In the genomic region with DNA sequence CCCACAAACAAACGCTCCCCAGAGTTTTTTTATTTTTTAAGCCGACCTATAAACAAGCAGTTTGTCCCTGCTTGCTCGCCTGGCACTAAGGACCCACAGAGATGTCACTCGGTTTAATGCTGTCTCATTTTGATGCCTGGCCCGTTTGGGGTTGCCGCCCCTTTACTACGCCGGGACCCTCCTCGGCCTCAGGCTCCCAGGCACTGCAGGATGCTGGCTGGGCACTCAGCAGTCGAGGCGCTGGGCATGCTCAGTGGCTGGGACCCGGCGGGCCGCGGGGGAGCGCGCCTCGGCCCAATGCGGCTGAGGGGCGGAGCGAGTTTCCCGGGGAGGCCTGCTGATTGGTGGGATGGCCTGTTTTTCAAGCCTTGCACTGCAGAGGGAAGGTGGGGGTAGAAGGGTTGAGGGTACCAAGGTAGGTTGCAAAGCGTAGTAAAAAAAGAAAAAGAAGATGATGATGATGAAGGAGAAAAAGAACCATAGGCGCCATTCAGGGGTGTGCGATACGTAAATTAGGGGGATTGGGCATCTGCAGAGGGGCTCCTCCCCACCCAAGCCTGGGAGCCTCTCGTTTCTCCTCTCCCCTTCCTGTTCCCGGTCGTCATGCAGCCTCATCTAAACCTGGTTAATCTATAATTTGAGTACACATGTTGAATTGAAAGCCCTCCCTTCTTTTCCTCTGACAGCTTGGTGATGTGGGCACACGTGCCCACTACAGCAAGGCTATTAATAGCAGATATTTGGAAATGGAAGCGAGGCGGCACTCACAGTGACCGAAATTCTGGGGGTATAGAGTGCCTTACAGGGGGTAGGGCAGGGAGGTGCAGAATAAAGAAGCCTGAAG, we compare ENCODE assay signal across 1 cellular context.
TF ChIP-seq lines count a peak whose summit lies in the region.

No MANE protein-coding gene starts in this region.

TF ChIP-seq in HepG2, 621 proteins besides CTCF, POLR2A, EP300 and RAD21 (continued from another document and continues in another):
- TF ChIP-seq, protein P1, sequence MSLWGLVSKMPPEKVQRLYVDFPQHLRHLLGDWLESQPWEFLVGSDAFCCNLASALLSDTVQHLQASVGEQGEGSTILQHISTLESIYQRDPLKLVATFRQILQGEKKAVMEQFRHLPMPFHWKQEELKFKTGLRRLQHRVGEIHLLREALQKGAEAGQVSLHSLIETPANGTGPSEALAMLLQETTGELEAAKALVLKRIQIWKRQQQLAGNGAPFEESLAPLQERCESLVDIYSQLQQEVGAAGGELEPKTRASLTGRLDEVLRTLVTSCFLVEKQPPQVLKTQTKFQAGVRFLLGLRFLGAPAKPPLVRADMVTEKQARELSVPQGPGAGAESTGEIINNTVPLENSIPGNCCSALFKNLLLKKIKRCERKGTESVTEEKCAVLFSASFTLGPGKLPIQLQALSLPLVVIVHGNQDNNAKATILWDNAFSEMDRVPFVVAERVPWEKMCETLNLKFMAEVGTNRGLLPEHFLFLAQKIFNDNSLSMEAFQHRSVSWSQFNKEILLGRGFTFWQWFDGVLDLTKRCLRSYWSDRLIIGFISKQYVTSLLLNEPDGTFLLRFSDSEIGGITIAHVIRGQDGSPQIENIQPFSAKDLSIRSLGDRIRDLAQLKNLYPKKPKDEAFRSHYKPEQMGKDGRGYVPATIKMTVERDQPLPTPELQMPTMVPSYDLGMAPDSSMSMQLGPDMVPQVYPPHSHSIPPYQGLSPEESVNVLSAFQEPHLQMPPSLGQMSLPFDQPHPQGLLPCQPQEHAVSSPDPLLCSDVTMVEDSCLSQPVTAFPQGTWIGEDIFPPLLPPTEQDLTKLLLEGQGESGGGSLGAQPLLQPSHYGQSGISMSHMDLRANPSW (CRISPR knock-in tag; IDR thresholded peaks at IDR 0.05; ENCODE audit: borderline replicate concordance), result no peak
- TF ChIP-seq ZNF883 (CRISPR knock-in tag; IDR thresholded peaks at IDR 0.05; ENCODE audit: not compliant biosample characterization) (peak; percentile 20), ZNF564 (CRISPR knock-in tag; IDR thresholded peaks at IDR 0.05) (no peak), ZNF543 (CRISPR knock-in tag; IDR thresholded peaks at IDR 0.05) (0 out of 2 replicates have a peak, but pooled peaks have one; percentile 12), HOXA9 (CRISPR knock-in tag; IDR thresholded peaks at IDR 0.05; ENCODE audit: borderline replicate concordance) (no peak), LCORL (IDR thresholded peaks at IDR 0.05) (no peak), LCORL (CRISPR knock-in tag; IDR thresholded peaks at IDR 0.05) (peak; percentile 15; the same call in 1 of the 2 replicates), PITX1 (CRISPR knock-in tag; IDR thresholded peaks at IDR 0.05) (0 out of 2 replicates have a peak, but pooled peaks have one; percentile 14), TOE1 (CRISPR knock-in tag; IDR thresholded peaks at IDR 0.05) (no peak; the same call in 1 of the 2 replicates), ZFP41 (CRISPR knock-in tag; IDR thresholded peaks at IDR 0.05; ENCODE audit: borderline replicate concordance) (no peak), GFI1 (CRISPR knock-in tag; IDR thresholded peaks at IDR 0.05; ENCODE audit: borderline replicate concordance) (no peak; the same call in 1 of the 2 replicates), SKI (IDR thresholded peaks at IDR 0.05; ENCODE audit: partially characterized antibody) (no peak), RBAK (CRISPR knock-in tag; IDR thresholded peaks at IDR 0.05) (no peak), MTF1 (CRISPR knock-in tag; IDR thresholded peaks at IDR 0.05) (no peak), FOSL1 (CRISPR knock-in tag; IDR thresholded peaks at IDR 0.05; ENCODE audit: borderline replicate concordance) (no peak), ZSCAN22 (CRISPR knock-in tag; IDR thresholded peaks at IDR 0.05) (no peak), ZNF33B (CRISPR knock-in tag; IDR thresholded peaks at IDR 0.05) (no peak), KMT2A (CRISPR knock-in tag; IDR thresholded peaks at IDR 0.05) (peak; percentile 1; the same call in 1 of the 2 replicates), MED1 (CRISPR knock-in tag; IDR thresholded peaks at IDR 0.05) (no peak), SIN3B (IDR thresholded peaks at IDR 0.05; ENCODE audit: low read length) (no peak), RARA (CRISPR knock-in tag; IDR thresholded peaks at IDR 0.05) (peak; percentile 39), CENPX (CRISPR knock-in tag; IDR thresholded peaks at IDR 0.05) (no peak), NFIC (IDR thresholded peaks at IDR 0.05; ENCODE audit: low read length) (no peak; the same call in 1 of the 2 replicates), ZNF746 (CRISPR knock-in tag; IDR thresholded peaks at IDR 0.05) (peak; percentile 46; the same call in 1 of the 2 replicates), ZNF225 (CRISPR knock-in tag; IDR thresholded peaks at IDR 0.05) (0 out of 2 replicates have a peak, but pooled peaks have one; percentile 42), RXRB (CRISPR knock-in tag; IDR thresholded peaks at IDR 0.05; ENCODE audit: borderline replicate concordance) (no peak), SALL2 (CRISPR knock-in tag; IDR thresholded peaks at IDR 0.05) (no peak), YY1 (IDR thresholded peaks at IDR 0.05; ENCODE audit: insufficient read depth, insufficient replicate concordance, low read depth, low read length) (peak; percentile 42)
- TF ChIP-seq, protein P2, sequence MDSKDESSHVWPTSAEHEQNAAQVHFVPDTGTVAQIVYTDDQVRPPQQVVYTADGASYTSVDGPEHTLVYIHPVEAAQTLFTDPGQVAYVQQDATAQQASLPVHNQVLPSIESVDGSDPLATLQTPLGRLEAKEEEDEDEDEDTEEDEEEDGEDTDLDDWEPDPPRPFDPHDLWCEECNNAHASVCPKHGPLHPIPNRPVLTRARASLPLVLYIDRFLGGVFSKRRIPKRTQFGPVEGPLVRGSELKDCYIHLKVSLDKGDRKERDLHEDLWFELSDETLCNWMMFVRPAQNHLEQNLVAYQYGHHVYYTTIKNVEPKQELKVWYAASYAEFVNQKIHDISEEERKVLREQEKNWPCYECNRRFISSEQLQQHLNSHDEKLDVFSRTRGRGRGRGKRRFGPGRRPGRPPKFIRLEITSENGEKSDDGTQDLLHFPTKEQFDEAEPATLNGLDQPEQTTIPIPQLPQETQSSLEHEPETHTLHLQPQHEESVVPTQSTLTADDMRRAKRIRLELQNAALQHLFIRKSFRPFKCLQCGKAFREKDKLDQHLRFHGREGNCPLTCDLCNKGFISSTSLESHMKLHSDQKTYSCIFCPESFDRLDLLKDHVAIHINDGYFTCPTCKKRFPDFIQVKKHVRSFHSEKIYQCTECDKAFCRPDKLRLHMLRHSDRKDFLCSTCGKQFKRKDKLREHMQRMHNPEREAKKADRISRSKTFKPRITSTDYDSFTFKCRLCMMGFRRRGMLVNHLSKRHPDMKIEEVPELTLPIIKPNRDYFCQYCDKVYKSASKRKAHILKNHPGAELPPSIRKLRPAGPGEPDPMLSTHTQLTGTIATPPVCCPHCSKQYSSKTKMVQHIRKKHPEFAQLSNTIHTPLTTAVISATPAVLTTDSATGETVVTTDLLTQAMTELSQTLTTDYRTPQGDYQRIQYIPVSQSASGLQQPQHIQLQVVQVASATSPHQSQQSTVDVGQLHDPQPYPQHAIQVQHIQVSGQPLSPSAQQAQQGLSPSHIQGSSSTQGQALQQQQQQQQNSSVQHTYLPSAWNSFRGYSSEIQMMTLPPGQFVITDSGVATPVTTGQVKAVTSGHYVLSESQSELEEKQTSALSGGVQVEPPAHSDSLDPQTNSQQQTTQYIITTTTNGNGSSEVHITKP (CRISPR knock-in tag; IDR thresholded peaks at IDR 0.05; ENCODE audit: low read depth), result peak; percentile 88
- TF ChIP-seq, protein P3, sequence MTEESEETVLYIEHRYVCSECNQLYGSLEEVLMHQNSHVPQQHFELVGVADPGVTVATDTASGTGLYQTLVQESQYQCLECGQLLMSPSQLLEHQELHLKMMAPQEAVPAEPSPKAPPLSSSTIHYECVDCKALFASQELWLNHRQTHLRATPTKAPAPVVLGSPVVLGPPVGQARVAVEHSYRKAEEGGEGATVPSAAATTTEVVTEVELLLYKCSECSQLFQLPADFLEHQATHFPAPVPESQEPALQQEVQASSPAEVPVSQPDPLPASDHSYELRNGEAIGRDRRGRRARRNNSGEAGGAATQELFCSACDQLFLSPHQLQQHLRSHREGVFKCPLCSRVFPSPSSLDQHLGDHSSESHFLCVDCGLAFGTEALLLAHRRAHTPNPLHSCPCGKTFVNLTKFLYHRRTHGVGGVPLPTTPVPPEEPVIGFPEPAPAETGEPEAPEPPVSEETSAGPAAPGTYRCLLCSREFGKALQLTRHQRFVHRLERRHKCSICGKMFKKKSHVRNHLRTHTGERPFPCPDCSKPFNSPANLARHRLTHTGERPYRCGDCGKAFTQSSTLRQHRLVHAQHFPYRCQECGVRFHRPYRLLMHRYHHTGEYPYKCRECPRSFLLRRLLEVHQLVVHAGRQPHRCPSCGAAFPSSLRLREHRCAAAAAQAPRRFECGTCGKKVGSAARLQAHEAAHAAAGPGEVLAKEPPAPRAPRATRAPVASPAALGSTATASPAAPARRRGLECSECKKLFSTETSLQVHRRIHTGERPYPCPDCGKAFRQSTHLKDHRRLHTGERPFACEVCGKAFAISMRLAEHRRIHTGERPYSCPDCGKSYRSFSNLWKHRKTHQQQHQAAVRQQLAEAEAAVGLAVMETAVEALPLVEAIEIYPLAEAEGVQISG (CRISPR knock-in tag; IDR thresholded peaks at IDR 0.05), result no peak
- TF ChIP-seq, protein P4, sequence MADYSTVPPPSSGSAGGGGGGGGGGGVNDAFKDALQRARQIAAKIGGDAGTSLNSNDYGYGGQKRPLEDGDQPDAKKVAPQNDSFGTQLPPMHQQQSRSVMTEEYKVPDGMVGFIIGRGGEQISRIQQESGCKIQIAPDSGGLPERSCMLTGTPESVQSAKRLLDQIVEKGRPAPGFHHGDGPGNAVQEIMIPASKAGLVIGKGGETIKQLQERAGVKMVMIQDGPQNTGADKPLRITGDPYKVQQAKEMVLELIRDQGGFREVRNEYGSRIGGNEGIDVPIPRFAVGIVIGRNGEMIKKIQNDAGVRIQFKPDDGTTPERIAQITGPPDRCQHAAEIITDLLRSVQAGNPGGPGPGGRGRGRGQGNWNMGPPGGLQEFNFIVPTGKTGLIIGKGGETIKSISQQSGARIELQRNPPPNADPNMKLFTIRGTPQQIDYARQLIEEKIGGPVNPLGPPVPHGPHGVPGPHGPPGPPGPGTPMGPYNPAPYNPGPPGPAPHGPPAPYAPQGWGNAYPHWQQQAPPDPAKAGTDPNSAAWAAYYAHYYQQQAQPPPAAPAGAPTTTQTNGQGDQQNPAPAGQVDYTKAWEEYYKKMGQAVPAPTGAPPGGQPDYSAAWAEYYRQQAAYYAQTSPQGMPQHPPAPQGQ (CRISPR knock-in tag; IDR thresholded peaks at IDR 0.05; ENCODE audit: borderline replicate concordance), result no peak
- TF ChIP-seq, protein P5, sequence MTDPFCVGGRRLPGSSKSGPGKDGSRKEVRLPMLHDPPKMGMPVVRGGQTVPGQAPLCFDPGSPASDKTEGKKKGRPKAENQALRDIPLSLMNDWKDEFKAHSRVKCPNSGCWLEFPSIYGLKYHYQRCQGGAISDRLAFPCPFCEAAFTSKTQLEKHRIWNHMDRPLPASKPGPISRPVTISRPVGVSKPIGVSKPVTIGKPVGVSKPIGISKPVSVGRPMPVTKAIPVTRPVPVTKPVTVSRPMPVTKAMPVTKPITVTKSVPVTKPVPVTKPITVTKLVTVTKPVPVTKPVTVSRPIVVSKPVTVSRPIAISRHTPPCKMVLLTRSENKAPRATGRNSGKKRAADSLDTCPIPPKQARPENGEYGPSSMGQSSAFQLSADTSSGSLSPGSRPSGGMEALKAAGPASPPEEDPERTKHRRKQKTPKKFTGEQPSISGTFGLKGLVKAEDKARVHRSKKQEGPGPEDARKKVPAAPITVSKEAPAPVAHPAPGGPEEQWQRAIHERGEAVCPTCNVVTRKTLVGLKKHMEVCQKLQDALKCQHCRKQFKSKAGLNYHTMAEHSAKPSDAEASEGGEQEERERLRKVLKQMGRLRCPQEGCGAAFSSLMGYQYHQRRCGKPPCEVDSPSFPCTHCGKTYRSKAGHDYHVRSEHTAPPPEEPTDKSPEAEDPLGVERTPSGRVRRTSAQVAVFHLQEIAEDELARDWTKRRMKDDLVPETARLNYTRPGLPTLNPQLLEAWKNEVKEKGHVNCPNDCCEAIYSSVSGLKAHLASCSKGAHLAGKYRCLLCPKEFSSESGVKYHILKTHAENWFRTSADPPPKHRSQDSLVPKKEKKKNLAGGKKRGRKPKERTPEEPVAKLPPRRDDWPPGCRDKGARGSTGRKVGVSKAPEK (CRISPR knock-in tag; IDR thresholded peaks at IDR 0.05; ENCODE audit: borderline replicate concordance), result no peak; the same call in 1 of the 2 replicates
- TF ChIP-seq, protein P6, sequence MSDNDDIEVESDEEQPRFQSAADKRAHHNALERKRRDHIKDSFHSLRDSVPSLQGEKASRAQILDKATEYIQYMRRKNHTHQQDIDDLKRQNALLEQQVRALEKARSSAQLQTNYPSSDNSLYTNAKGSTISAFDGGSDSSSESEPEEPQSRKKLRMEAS (IDR thresholded peaks at IDR 0.05), result peak; percentile 61
- TF ChIP-seq, protein P7, sequence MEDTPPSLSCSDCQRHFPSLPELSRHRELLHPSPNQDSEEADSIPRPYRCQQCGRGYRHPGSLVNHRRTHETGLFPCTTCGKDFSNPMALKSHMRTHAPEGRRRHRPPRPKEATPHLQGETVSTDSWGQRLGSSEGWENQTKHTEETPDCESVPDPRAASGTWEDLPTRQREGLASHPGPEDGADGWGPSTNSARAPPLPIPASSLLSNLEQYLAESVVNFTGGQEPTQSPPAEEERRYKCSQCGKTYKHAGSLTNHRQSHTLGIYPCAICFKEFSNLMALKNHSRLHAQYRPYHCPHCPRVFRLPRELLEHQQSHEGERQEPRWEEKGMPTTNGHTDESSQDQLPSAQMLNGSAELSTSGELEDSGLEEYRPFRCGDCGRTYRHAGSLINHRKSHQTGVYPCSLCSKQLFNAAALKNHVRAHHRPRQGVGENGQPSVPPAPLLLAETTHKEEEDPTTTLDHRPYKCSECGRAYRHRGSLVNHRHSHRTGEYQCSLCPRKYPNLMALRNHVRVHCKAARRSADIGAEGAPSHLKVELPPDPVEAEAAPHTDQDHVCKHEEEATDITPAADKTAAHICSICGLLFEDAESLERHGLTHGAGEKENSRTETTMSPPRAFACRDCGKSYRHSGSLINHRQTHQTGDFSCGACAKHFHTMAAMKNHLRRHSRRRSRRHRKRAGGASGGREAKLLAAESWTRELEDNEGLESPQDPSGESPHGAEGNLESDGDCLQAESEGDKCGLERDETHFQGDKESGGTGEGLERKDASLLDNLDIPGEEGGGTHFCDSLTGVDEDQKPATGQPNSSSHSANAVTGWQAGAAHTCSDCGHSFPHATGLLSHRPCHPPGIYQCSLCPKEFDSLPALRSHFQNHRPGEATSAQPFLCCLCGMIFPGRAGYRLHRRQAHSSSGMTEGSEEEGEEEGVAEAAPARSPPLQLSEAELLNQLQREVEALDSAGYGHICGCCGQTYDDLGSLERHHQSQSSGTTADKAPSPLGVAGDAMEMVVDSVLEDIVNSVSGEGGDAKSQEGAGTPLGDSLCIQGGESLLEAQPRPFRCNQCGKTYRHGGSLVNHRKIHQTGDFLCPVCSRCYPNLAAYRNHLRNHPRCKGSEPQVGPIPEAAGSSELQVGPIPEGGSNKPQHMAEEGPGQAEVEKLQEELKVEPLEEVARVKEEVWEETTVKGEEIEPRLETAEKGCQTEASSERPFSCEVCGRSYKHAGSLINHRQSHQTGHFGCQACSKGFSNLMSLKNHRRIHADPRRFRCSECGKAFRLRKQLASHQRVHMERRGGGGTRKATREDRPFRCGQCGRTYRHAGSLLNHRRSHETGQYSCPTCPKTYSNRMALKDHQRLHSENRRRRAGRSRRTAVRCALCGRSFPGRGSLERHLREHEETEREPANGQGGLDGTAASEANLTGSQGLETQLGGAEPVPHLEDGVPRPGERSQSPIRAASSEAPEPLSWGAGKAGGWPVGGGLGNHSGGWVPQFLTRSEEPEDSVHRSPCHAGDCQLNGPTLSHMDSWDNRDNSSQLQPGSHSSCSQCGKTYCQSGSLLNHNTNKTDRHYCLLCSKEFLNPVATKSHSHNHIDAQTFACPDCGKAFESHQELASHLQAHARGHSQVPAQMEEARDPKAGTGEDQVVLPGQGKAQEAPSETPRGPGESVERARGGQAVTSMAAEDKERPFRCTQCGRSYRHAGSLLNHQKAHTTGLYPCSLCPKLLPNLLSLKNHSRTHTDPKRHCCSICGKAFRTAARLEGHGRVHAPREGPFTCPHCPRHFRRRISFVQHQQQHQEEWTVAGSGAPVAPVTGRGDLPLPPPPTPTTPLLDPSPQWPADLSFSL (CRISPR knock-in tag; IDR thresholded peaks at IDR 0.05), result no peak
